8 cellular contexts compared by ENCODE assay signal in the genomic region with DNA sequence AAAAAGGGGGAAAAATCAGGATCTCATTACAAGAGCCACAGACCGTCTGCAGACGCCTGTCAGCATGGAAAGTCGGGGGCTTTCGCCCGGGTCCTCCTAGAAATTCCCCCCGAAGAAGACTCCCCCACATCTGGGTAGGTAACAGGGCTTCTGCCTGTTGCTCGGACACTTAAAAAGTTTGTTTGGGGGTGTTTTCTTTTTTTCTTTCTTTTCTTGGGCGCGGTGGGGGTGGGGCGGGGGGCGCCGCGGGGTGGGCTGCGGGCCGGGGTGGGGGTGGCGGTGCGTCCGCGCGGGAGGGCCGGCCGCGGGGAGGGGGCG. TPM values are rescaled to one million over a fixed set of nuclear protein-coding genes. Genes with fewer than 3 reads are reported as not detected.
A peak's percentile ranks its signal among the peaks of the same experiment; 100 is the strongest.
DNase-seq lines count a peak whose midpoint lies in the region; ATAC-seq, FAIRE-seq and TF ChIP-seq lines count a peak whose summit lies in the region.

No MANE protein-coding gene starts in this region.

- no peak for TF ChIP-seq CTCF in MCF 10A (IDR thresholded peaks at IDR 0.05; ENCODE audit: unreplicated experiment)

- no TSS peak for BruUV-seq in MCF 10A (replicated peaks; lab: Mats Ljungman, UMichigan)

- DNase-seq in MCF 10A (ENCODE audit: unreplicated experiment) (no peak), cerebellar nuclear complex (lab: John Stamatoyannopoulos, UW) (no peak), NAMALWA (ENCODE audit: low spot score) (no peak), NCI-H146 treated with DMSO at 0.1 percent for 48 hours (lab: John Stamatoyannopoulos, UW; ENCODE audit: unreplicated experiment) (no peak), GM12892 (ENCODE audit: insufficient read length) (no peak)
- no peak for DNase-seq in naive thymus-derived CD4-positive, alpha-beta T cell

- no peaks in the 10 kb centered on the region for H3K9me3 Mint-ChIP-seq in MCF 10A (ENCODE audit: unreplicated experiment)
- peaks cover 0 to 1% (median 0%) of the 10 kb centered on the region in 11 donors for H3K9me3 Mint-ChIP-seq in naive thymus-derived CD4-positive, alpha-beta T cell

- peaks cover 13% of the 10 kb centered on the region for H3K4me1 Mint-ChIP-seq in MCF 10A (ENCODE audit: insufficient read depth, unreplicated experiment)
- H3K4me1 Mint-ChIP-seq in naive thymus-derived CD4-positive, alpha-beta T cell: peaks cover 28 to 57% (median 44%) of the 10 kb centered on the region in 7 donors

- H3K4me3 ChIP-seq in naive thymus-derived CD4-positive, alpha-beta T cell (ENCODE audit: low read length): peak overlapping the region; percentile 83

- H3K27me3 ChIP-seq in naive thymus-derived CD4-positive, alpha-beta T cell (ENCODE audit: control insufficient read depth in 2 of 2, insufficient read depth in 2 of 2, low read length in 2 of 2): no peaks in the 10 kb centered on the region

- peaks cover 28 to 32% of the 10 kb centered on the region in 2 donors for H3K4me1 ChIP-seq in naive thymus-derived CD4-positive, alpha-beta T cell (ENCODE audit: control insufficient read depth in 2 of 2, insufficient read depth in 2 of 2, low read length in 2 of 2)

- peak overlapping the region; percentile 98 for H3K27ac Mint-ChIP-seq in MCF 10A (ENCODE audit: low read depth, unreplicated experiment)
- peak overlapping the region; percentile 94 to 99 (median 97) for H3K27ac Mint-ChIP-seq in naive thymus-derived CD4-positive, alpha-beta T cell

- FAIRE-seq in GM12892 (lab: Jason Lieb, UNC): no peak

- CTCF ChIA-PET in MCF 10A (lab: Yijun Ruan, JAX): interaction anchor here (0.6 kb wide), 1 partner anchor 1783 kb away, joined by 3 read pairs; no protein-coding TSS in a partner anchor
- CTCF ChIA-PET in naive thymus-derived CD4-positive, alpha-beta T cell (lab: Charles Lee): interaction anchor here (6.9 kb wide), 1 partner anchor 16 kb away, joined by 35 read pairs; no protein-coding TSS in a partner anchor

- peaks cover 0 to 4% (median 0%) of the 10 kb centered on the region in 3 experiments for H3K36me3 ChIP-seq in naive thymus-derived CD4-positive, alpha-beta T cell (ENCODE audit: control insufficient read depth in 2 of 3, insufficient read depth in 3 of 3, low read length in 3 of 3)

- POLR2A ChIA-PET in MCF 10A (lab: Yijun Ruan, JAX): interaction anchor here (0.8 to 7.4 kb wide), 7 partner anchors 17 to 205 kb away, joined by 3 to 187 read pairs (median 6); partner anchors contain the start of gene CDK17
- POLR2A ChIA-PET in naive thymus-derived CD4-positive, alpha-beta T cell (lab: Charles Lee): interaction anchor here (1.5 to 6.7 kb wide), 4 partner anchors 8 to 21 kb away, joined by 4 to 118 read pairs (median 11); no protein-coding TSS in a partner anchor

- H3K9me3 ChIP-seq in naive thymus-derived CD4-positive, alpha-beta T cell (ENCODE audit: control insufficient read depth in 2 of 3, low read length in 3 of 3): no peaks in the 10 kb centered on the region

- H3K27ac ChIP-seq in naive thymus-derived CD4-positive, alpha-beta T cell (ENCODE audit: low read depth, low read length): peak overlapping the region; percentile 77

- no peaks in the 10 kb centered on the region for H3K36me3 Mint-ChIP-seq in MCF 10A (ENCODE audit: insufficient read depth, unreplicated experiment)
- peaks cover 0 to 9% (median 0%) of the 10 kb centered on the region in 5 donors for H3K36me3 Mint-ChIP-seq in naive thymus-derived CD4-positive, alpha-beta T cell

- ATAC-seq in GM19324 (IDR thresholded peaks at IDR 0.05; ENCODE audit: low FRiP score, unreplicated experiment) (peak; percentile 2), HG03135 (IDR thresholded peaks at IDR 0.05; ENCODE audit: unreplicated experiment) (peak; percentile 7)
- ATAC-seq in naive thymus-derived CD4-positive, alpha-beta T cell: no peak

- peak overlapping the region; percentile 95 for H3K4me3 Mint-ChIP-seq in MCF 10A (ENCODE audit: unreplicated experiment)
- peak overlapping the region; percentile 88 to 100 (median 99) for H3K4me3 Mint-ChIP-seq in naive thymus-derived CD4-positive, alpha-beta T cell

- H3K27me3 Mint-ChIP-seq in MCF 10A (ENCODE audit: insufficient read depth, unreplicated experiment): no peaks in the 10 kb centered on the region
- H3K27me3 Mint-ChIP-seq in naive thymus-derived CD4-positive, alpha-beta T cell: peaks cover 0 to 3% (median 0%) of the 10 kb centered on the region in 5 donors

- intact Hi-C loops in MCF 10A (cut with micrococcal nuclease): no loop called here
- intact Hi-C loops in naive thymus-derived CD4-positive, alpha-beta T cell (cut with micrococcal nuclease): loop anchor here (2.0 to 10.0 kb wide), 6 partner anchors 50 to 980 kb away; partner anchors contain the start of genes CFAP54 (in 1 of the 2), FGD6 (in 1 of the 2), SNRPF (in 1 of the 2) and VEZT (in 1 of the 2)

- no peak for TF ChIP-seq POLR2A in GM12892 (IDR thresholded peaks at IDR 0.05; ENCODE audit: low read depth, low read length)

RNA-seq across cellular contexts. Expression of gene ELK3, which starts 0.4 kb away (rescaled TPM):
- 50.1 and 53.2 TPM in 2 replicates for total RNA-seq in MCF 10A (2022)
- 10 to 100 TPM; 24.9 to 52.3 (median 34.7) TPM for total RNA-seq in naive thymus-derived CD4-positive, alpha-beta T cell
- polyA plus RNA-seq in naive thymus-derived CD4-positive, alpha-beta T cell: 10 to 100 TPM; 16.8 to 22.1 TPM
- 3.0 TPM for polyA plus RNA-seq in GM12892 (2012; ENCODE audit: missing spikeins)
